19 cellular contexts compared by ENCODE assay signal in the genomic region with DNA sequence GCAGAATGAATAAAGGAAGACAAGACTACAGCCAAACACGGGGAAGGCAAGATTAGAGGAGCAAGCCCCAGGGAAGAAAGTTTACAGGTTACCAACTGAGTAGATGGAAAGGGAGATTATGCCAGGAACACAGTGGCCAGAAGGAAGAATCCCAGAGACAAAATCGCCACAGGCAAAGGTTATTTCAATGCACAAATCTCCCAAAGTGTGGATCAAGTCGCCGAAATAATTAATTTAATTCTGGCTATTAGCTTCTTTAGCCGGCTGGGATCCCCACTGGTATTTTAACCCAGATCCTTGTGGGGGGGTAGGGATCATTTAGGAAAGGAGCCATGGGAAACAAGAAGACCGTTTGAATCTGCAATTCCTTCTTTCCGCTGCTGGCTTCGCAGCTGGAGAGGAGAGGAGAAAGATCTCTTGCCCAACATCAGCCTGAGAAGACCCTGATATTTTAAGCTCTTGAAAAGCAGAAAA.
DNase-seq lines count a peak whose midpoint lies in the region; ATAC-seq and TF ChIP-seq lines count a peak whose summit lies in the region.
"Had no signal": no experiment of that assay in that cellular context is flagged by ENCODE, and none has a peak within 500 bp of the region (broad histone marks: within the 10 kb centered on the region; RNA-seq: fewer than 3 reads in every experiment).

No MANE protein-coding gene starts in this region.

- no peak for TF ChIP-seq EP300 in upper lobe of left lung (IDR thresholded peaks at IDR 0.05)

- H3K4me1 ChIP-seq in HUES64 (ENCODE audit: insufficient read depth, low read length) (peaks cover 15% of the 10 kb centered on the region), ectodermal cell (ENCODE audit: control insufficient read depth, insufficient read depth, low read length) (peaks cover 14% of the 10 kb centered on the region), upper lobe of left lung (no peaks in the 10 kb centered on the region)
- H3K4me1 ChIP-seq: HAP-1 had no signal

- H3K27me3 Mint-ChIP-seq in type B pancreatic cell: peaks cover 7% of the 10 kb centered on the region

- H3K9me3 ChIP-seq in HUES64 (ENCODE audit: insufficient read depth, low read depth, low read length) (0 out of 2 replicates have a peak, but pooled peaks cover 4% of the 10 kb centered on the region), ectodermal cell (ENCODE audit: control insufficient read depth, low read length) (no peaks in the 10 kb centered on the region), upper lobe of left lung (no peaks in the 10 kb centered on the region)
- H3K9me3 ChIP-seq: HAP-1 had no signal

- no peaks in the 10 kb centered on the region for H3K9me3 Mint-ChIP-seq in type B pancreatic cell
- H3K9me3 Mint-ChIP-seq: CD8-positive, alpha-beta memory T cell had no signal

- peaks cover 3% of the 10 kb centered on the region; the same call in 1 of the 2 replicates for H3K27me3 ChIP-seq in HUES64 (ENCODE audit: insufficient read depth, low read length)
- peaks cover 16% of the 10 kb centered on the region for H3K27me3 ChIP-seq in ectodermal cell (ENCODE audit: control insufficient read depth, insufficient read depth, low read length, poor library complexity, severe bottlenecking)
- H3K27me3 ChIP-seq in upper lobe of left lung: no peaks in the 10 kb centered on the region

- H3K27ac ChIP-seq in HUES64 (ENCODE audit: low read depth, low read length) (no peak overlapping the region; the same call in 1 of the 2 replicates), ectodermal cell (ENCODE audit: insufficient read depth, low read depth, low read length, poor library complexity, severe bottlenecking) (peak overlapping the region; percentile 26), upper lobe of left lung (no peak overlapping the region)
- H3K27ac ChIP-seq: KMS-11 had no signal

- no peak overlapping the region for H3K9ac ChIP-seq in HUES64 (ENCODE audit: low read depth, low read length)
- H3K9ac ChIP-seq: KMS-11 had no signal

- H3K36me3 ChIP-seq in HUES64 (ENCODE audit: insufficient read depth, low read length): no peaks in the 10 kb centered on the region
- H3K36me3 ChIP-seq in ectodermal cell (ENCODE audit: control insufficient read depth, insufficient read depth, low read length): no peaks in the 10 kb centered on the region
- H3K36me3 ChIP-seq in upper lobe of left lung: no peaks in the 10 kb centered on the region
- H3K36me3 ChIP-seq: HAP-1 had no signal

- H3K4me1 Mint-ChIP-seq in type B pancreatic cell (ENCODE audit: unreplicated experiment): peaks cover 9% of the 10 kb centered on the region
- H3K4me1 Mint-ChIP-seq: CD8-positive, alpha-beta memory T cell had no signal

- H3K36me3 Mint-ChIP-seq in type B pancreatic cell: peaks cover 4% of the 10 kb centered on the region
- H3K36me3 Mint-ChIP-seq: CD8-positive, alpha-beta memory T cell had no signal

- TF ChIP-seq CTCF in type B pancreatic cell (conservative IDR thresholded peaks at IDR 0.05) (no peak), upper lobe of left lung (IDR thresholded peaks at IDR 0.05) (no peak)

- DNase-seq in iPS-NIHi11 (ENCODE audit: low spot score): peak; percentile 26
- DNase-seq in type B pancreatic cell (ENCODE audit: extremely low spot score, unreplicated experiment): no peak
- no peak for DNase-seq in effector CD4-positive, alpha-beta T cell
- DNase-seq in AG08396 (ENCODE audit: low spot score): no peak
- DNase-seq in upper lobe of left lung: no peak
- DNase-seq: C1 segment of cervical spinal cord; CD8-positive, alpha-beta memory T cell; DMS53; MV-4-11; NCI-H1417; NCI-H187; NCI-H345; NCI-H526; NK-92 treated with Interleukin-12 subunit alpha and Interleukin-12 subunit beta, amount 100 ng/mL, for 24 hours had no signal

- H3K4me3 Mint-ChIP-seq in type B pancreatic cell: no peak overlapping the region
- H3K4me3 Mint-ChIP-seq: CD8-positive, alpha-beta memory T cell had no signal

- no peak for ATAC-seq in upper lobe of left lung (ENCODE audit: low FRiP score in 2 of 2)
- ATAC-seq: Right ventricle myocardium inferior had no signal

- 17% methylated on average over 8 of the region's 8 CpGs for WGBS in HUES64
- 21 to 26% methylated on average over 8 of the region's 8 CpGs for WGBS in ectodermal cell, 2 experiments
- 43 to 63% methylated on average over 8 of the region's 8 CpGs for WGBS in upper lobe of left lung, 2 donors

- H3K27ac Mint-ChIP-seq in type B pancreatic cell: peak overlapping the region; percentile 19
- H3K27ac Mint-ChIP-seq: CD8-positive, alpha-beta memory T cell had no signal

- no peak for TF ChIP-seq POLR2A in upper lobe of left lung (IDR thresholded peaks at IDR 0.05)

- H3K4me3 ChIP-seq in HUES64 (ENCODE audit: low read length) (peak overlapping the region; percentile 13; the same call in 1 of the 2 replicates), ectodermal cell (ENCODE audit: insufficient read depth, low read depth, low read length) (no peak overlapping the region), upper lobe of left lung (no peak overlapping the region)
- H3K4me3 ChIP-seq: HAP-1 had no signal
